16 cellular contexts compared by ENCODE assay signal in genomic region chr6:35068206-35068605, GRCh38.
DNase-seq lines count a peak whose midpoint lies in the region; ATAC-seq and TF ChIP-seq lines count a peak whose summit lies in the region.
"Had no signal": no experiment of that assay in that cellular context is flagged by ENCODE, and none has a peak within 500 bp of the region (broad histone marks: within the 10 kb centered on the region; RNA-seq: fewer than 3 reads in every experiment).

No MANE protein-coding gene starts in this region.

- no peak overlapping the region for H3K4me3 ChIP-seq in HUES64 (ENCODE audit: low read length)
- H3K4me3 ChIP-seq in esophagus (ENCODE audit: low read depth in 1 of 2, low read length in 2 of 2): no peak overlapping the region
- no peak overlapping the region for H3K4me3 ChIP-seq in right cardiac atrium (ENCODE audit: low read length)
- no peak overlapping the region for H3K4me3 ChIP-seq in PC-9

- no peaks in the 10 kb centered on the region for H4K20me1 ChIP-seq in PC-9 (ENCODE audit: insufficient read depth)

- H3K9ac ChIP-seq in HUES64 (ENCODE audit: low read depth, low read length): no peak overlapping the region

- H3K36me3 ChIP-seq in HUES64 (ENCODE audit: insufficient read depth, low read length) (peaks cover 5% of the 10 kb centered on the region; the same call in 1 of the 2 replicates), esophagus (ENCODE audit: control insufficient read depth in 2 of 2, insufficient read depth in 2 of 2, low read length in 1 of 2) (peaks cover 12 to 25% of the 10 kb centered on the region in 2 donors), PC-9 (ENCODE audit: low read depth) (no peaks in the 10 kb centered on the region)

- ATAC-seq in right cardiac atrium: peak; percentile 22 to 52
- no peak for ATAC-seq in stimulated activated effector memory CD8-positive, alpha-beta T cell treated with anti-CD3 and anti-CD28 coated beads, Interleukin-12 subunit alpha, Interleukin-12 subunit beta, amount 100 ng/mL, for 72 hours
- ATAC-seq in HG03571 (IDR thresholded peaks at IDR 0.05; ENCODE audit: unreplicated experiment): no peak
- no peak for ATAC-seq in GM19463 (IDR thresholded peaks at IDR 0.05; ENCODE audit: unreplicated experiment)
- ATAC-seq: SK-N-SH treated with all-trans-retinoic acid at 6 μM for 48 hours had no signal

- CTCF ChIA-PET in PC-9 (lab: Charles Lee): interaction anchor here (0.6 kb wide), 1 partner anchor 1201 kb away, joined by 3 read pairs; no protein-coding TSS in a partner anchor

- BruUV-seq in PC-9 (replicated peaks; lab: Mats Ljungman, UMichigan): no TSS peak

- H3K9me2 ChIP-seq in PC-9 (ENCODE audit: insufficient read depth): no peaks in the 10 kb centered on the region

- H3K4me1 Mint-ChIP-seq in stimulated activated effector memory CD8-positive, alpha-beta T cell treated with anti-CD3 and anti-CD28 coated beads, Interleukin-12 subunit alpha, Interleukin-12 subunit beta, amount 100 ng/mL, for 72 hours: peaks cover 7% of the 10 kb centered on the region
- H3K4me1 Mint-ChIP-seq: activated naive CD8-positive, alpha-beta T cell treated with anti-CD3 and anti-CD28 coated beads for 36 hours had no signal

- H3K27ac Mint-ChIP-seq in stimulated activated effector memory CD8-positive, alpha-beta T cell treated with anti-CD3 and anti-CD28 coated beads, Interleukin-12 subunit alpha, Interleukin-12 subunit beta, amount 100 ng/mL, for 72 hours: peak overlapping the region; percentile 45
- H3K27ac Mint-ChIP-seq: activated naive CD8-positive, alpha-beta T cell treated with anti-CD3 and anti-CD28 coated beads for 36 hours had no signal

- H3K36me3 Mint-ChIP-seq in stimulated activated effector memory CD8-positive, alpha-beta T cell treated with anti-CD3 and anti-CD28 coated beads, Interleukin-12 subunit alpha, Interleukin-12 subunit beta, amount 100 ng/mL, for 72 hours: no peaks in the 10 kb centered on the region
- H3K36me3 Mint-ChIP-seq: activated naive CD8-positive, alpha-beta T cell treated with anti-CD3 and anti-CD28 coated beads for 36 hours had no signal

- POLR2A ChIA-PET in PC-9 (lab: Charles Lee; ENCODE audit: unreplicated experiment): no interaction called here

- TF ChIP-seq CTCF in PC-9 (conservative IDR thresholded peaks at IDR 0.05): no peak

- H3K9me3 ChIP-seq in HUES64 (ENCODE audit: insufficient read depth, low read depth, low read length): no peaks in the 10 kb centered on the region
- H3K9me3 ChIP-seq in esophagus (ENCODE audit: control insufficient read depth in 2 of 2, insufficient read depth in 1 of 2, low read depth in 1 of 2, low read length in 1 of 2): no peaks in the 10 kb centered on the region
- H3K9me3 ChIP-seq in right cardiac atrium (ENCODE audit: control insufficient read depth, low read length): no peaks in the 10 kb centered on the region
- H3K9me3 ChIP-seq in PC-9 (ENCODE audit: insufficient read depth, low read depth): no peaks in the 10 kb centered on the region

- no peaks in the 10 kb centered on the region for H3F3A ChIP-seq in PC-9 (ENCODE audit: insufficient read depth, low read depth)

- intact Hi-C loops in right cardiac atrium (cut with DNase I) (no loop called here), PC-9 (cut with micrococcal nuclease; ENCODE audit: unreplicated experiment) (no loop called here)

- 73% methylated on average over 9 of the region's 9 CpGs for WGBS in HUES64
- 73 to 76% methylated on average over 9 of the region's 9 CpGs for WGBS in esophagus, 2 donors
- WGBS in right cardiac atrium: 63% methylated on average over 9 of the region's 9 CpGs

- no peak overlapping the region for H2AFZ ChIP-seq in PC-9

- no peaks in the 10 kb centered on the region for H3K79me2 ChIP-seq in PC-9 (ENCODE audit: low read depth)

- H3K27me3 ChIP-seq in HUES64 (ENCODE audit: insufficient read depth, low read length) (no peaks in the 10 kb centered on the region), esophagus (ENCODE audit: control insufficient read depth in 1 of 2, insufficient read depth in 2 of 2, low read length in 2 of 2) (no peaks in the 10 kb centered on the region), right cardiac atrium (ENCODE audit: control insufficient read depth, insufficient read depth) (no peaks in the 10 kb centered on the region), PC-9 (ENCODE audit: insufficient read depth, low read depth) (no peaks in the 10 kb centered on the region)

- H3K4me1 ChIP-seq in HUES64 (ENCODE audit: insufficient read depth, low read length) (peaks cover 21% of the 10 kb centered on the region; the same call in 1 of the 2 replicates), esophagus (ENCODE audit: control insufficient read depth in 2 of 2, insufficient read depth in 2 of 2, low read length in 1 of 2) (peaks cover 0 to 3% of the 10 kb centered on the region in 2 donors), right cardiac atrium (ENCODE audit: control insufficient read depth, insufficient read depth, low read length) (peaks cover 13% of the 10 kb centered on the region), PC-9 (replicated peaks; ENCODE audit: insufficient read depth) (no peaks in the 10 kb centered on the region)

- H3K27ac ChIP-seq in HUES64 (ENCODE audit: low read depth, low read length) (peak overlapping the region; percentile 30; the same call in 1 of the 2 replicates), esophagus (ENCODE audit: low read depth in 2 of 2, low read length in 1 of 2) (peak overlapping the region; percentile 26 to 27), right cardiac atrium (ENCODE audit: low read length) (peak overlapping the region; percentile 39), PC-9 (no peak overlapping the region)
- H3K27ac ChIP-seq: WERI-Rb-1 had no signal

- no peak overlapping the region for H3K4me3 Mint-ChIP-seq in stimulated activated effector memory CD8-positive, alpha-beta T cell treated with anti-CD3 and anti-CD28 coated beads, Interleukin-12 subunit alpha, Interleukin-12 subunit beta, amount 100 ng/mL, for 72 hours
- H3K4me3 Mint-ChIP-seq: activated naive CD8-positive, alpha-beta T cell treated with anti-CD3 and anti-CD28 coated beads for 36 hours; IgD-negative memory B cell had no signal

- no peaks in the 10 kb centered on the region for H3K9me3 Mint-ChIP-seq in stimulated activated effector memory CD8-positive, alpha-beta T cell treated with anti-CD3 and anti-CD28 coated beads, Interleukin-12 subunit alpha, Interleukin-12 subunit beta, amount 100 ng/mL, for 72 hours
- H3K9me3 Mint-ChIP-seq: activated naive CD8-positive, alpha-beta T cell treated with anti-CD3 and anti-CD28 coated beads for 36 hours; IgD-negative memory B cell had no signal

- no peak overlapping the region for H3K4me2 ChIP-seq in PC-9

- peak in 2 of 3 donors; percentile 37 to 57 for DNase-seq in right cardiac atrium
- DNase-seq in stimulated activated effector memory CD8-positive, alpha-beta T cell treated with anti-CD3 and anti-CD28 coated beads, Interleukin-12 subunit alpha, Interleukin-12 subunit beta, amount 100 ng/mL, for 72 hours (ENCODE audit: low spot score in 2 of 2): no peak
- no peak for DNase-seq in PC-9
- no peak for DNase-seq in NCI-H226
- DNase-seq: activated CD8-positive, alpha-beta memory T cell treated with anti-CD3 and anti-CD28 coated beads, Interleukin-2, amount 50 U/mL, for 48 hours; activated naive CD8-positive, alpha-beta T cell treated with anti-CD3 and anti-CD28 coated beads for 36 hours; NCI-H1105 treated with DMSO at 0.1 percent for 48 hours; NCI-H524; nucleus accumbens; WERI-Rb-1 had no signal

Comparison
In these comparisons a context has a peak if more than half of its experiments do, and no peak if none do; other contexts are left out.
1. ATAC-seq: peak in right cardiac atrium (2 of 2); none in stimulated activated effector memory CD8-positive, alpha-beta T cell treated with anti-CD3 and anti-CD28 coated beads, Interleukin-12 subunit alpha, Interleukin-12 subunit beta, amount 100 ng/mL, for 72 hours (single experiment), HG03571 (single experiment) and GM19463 (single experiment).
2. DNase-seq: peak in right cardiac atrium (2 of 3); none in stimulated activated effector memory CD8-positive, alpha-beta T cell treated with anti-CD3 and anti-CD28 coated beads, Interleukin-12 subunit alpha, Interleukin-12 subunit beta, amount 100 ng/mL, for 72 hours (0 of 2), PC-9 (0 of 2) and NCI-H226 (single experiment).